ENCODE assay signal across 9 cellular contexts in the genomic region with DNA sequence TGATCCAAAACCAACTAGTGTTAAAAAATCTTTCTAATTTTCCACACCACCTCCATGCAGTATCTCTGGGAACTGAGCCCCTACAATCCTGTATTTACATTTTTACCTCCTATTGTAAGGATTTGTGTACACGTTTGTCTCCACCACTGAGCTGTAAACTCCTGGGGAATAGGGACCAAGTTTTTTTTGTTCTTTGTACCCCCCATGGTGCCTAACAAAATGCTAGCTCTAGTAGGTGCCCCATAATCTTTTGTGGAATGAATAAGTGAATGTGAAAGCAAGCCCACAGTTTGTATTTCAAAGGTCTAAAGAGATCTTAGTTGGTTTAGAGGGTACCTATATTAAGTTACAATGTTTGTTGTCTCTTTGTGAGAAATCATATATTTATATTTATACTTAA. TPM values are rescaled to one million over a fixed set of nuclear protein-coding genes. Genes with fewer than 3 reads are reported as not detected.
DNase-seq lines count a peak whose midpoint lies in the region; ATAC-seq and TF ChIP-seq lines count a peak whose summit lies in the region.
"Had no signal": no experiment of that assay in that cellular context is flagged by ENCODE, and none has a peak within 500 bp of the region (broad histone marks: within the 10 kb centered on the region; RNA-seq: fewer than 3 reads in every experiment).

No MANE protein-coding gene starts in this region.

- TF ChIP-seq CTCF in PC-9 (conservative IDR thresholded peaks at IDR 0.05) (no peak), fibroblast of lung (conservative IDR thresholded peaks at IDR 0.05 in 1 of 2, IDR thresholded peaks at IDR 0.05 in 1 of 2; ENCODE audit: low read depth in 1 of 2, low read length in 2 of 2) (no peak)

- intact Hi-C loops in PC-9 (cut with micrococcal nuclease; ENCODE audit: unreplicated experiment) = loop anchor here (2.0 to 10.0 kb wide), 2 partner anchors 58 to 112 kb away; no protein-coding TSS in a partner anchor

- H3K27ac ChIP-seq in BLaER1 treated with 17β-estradiol and CSF1 and Interleukin-3, amounts not matched to agents 10 nM and 100 nM = no peak overlapping the region
- H3K27ac ChIP-seq in PC-9 (no peak overlapping the region), fibroblast of lung (ENCODE audit: insufficient read depth, low read length) (peak overlapping the region; percentile 86), trophoblast cell (ENCODE audit: low read depth, low read length) (no peak overlapping the region)

- no peak overlapping the region for H4K12ac ChIP-seq in trophoblast cell (ENCODE audit: low read depth, low read length)

- peak overlapping the region in 6 of 11 experiments; percentile 89 to 98 (median 94); a peak in 9 of 22 replicates for H3K4me2 ChIP-seq in BLaER1 treated with 17β-estradiol and CSF1 and Interleukin-3, amounts not matched to agents 10 nM and 100 nM
- H3K4me2 ChIP-seq in PC-9 (peak overlapping the region; percentile 84), fibroblast of lung (ENCODE audit: extremely low read depth, insufficient read depth, low read length) (peak overlapping the region; percentile 90), trophoblast cell (ENCODE audit: low read length) (peak overlapping the region; percentile 95)

- no peak for ATAC-seq in GM18502 (IDR thresholded peaks at IDR 0.05; ENCODE audit: poor library complexity, unreplicated experiment)
- ATAC-seq: activated CD8-positive, alpha-beta T cell treated with anti-CD3 and anti-CD28 coated beads for 36 hours had no signal

- H2AFZ ChIP-seq in PC-9 (0 out of 2 replicates have a peak overlapping the region, but pooled peaks have one; percentile 90), fibroblast of lung (ENCODE audit: low read length) (peak overlapping the region; percentile 83), trophoblast cell (ENCODE audit: insufficient read depth, low read length, poor library complexity) (no peak overlapping the region)

- H3K9me2 ChIP-seq in PC-9 (ENCODE audit: insufficient read depth) = no peaks in the 10 kb centered on the region

- H3K4ac ChIP-seq in trophoblast cell (ENCODE audit: low read depth, low read length) = no peak overlapping the region

- no peak overlapping the region for H2BK5ac ChIP-seq in trophoblast cell (ENCODE audit: low read depth, low read length, poor library complexity)

- H4K8ac ChIP-seq in trophoblast cell (ENCODE audit: low read depth, low read length) = no peak overlapping the region

- no peak overlapping the region for H3K9ac ChIP-seq in BLaER1 treated with 17β-estradiol and CSF1 and Interleukin-3, amounts not matched to agents 10 nM and 100 nM
- H3K9ac ChIP-seq in fibroblast of lung (ENCODE audit: insufficient read depth, low read length) = no peak overlapping the region
- no peak overlapping the region for H3K9ac ChIP-seq in trophoblast cell (ENCODE audit: low read length)

- no peaks in the 10 kb centered on the region; the same call in 1 of the 2 replicates for H3F3A ChIP-seq in PC-9 (ENCODE audit: insufficient read depth, low read depth)

- no peak overlapping the region for H2BK120ac ChIP-seq in trophoblast cell (ENCODE audit: insufficient read depth, low read length, poor library complexity)

- no peak overlapping the region for H3K18ac ChIP-seq in trophoblast cell (ENCODE audit: low read length)

- CTCF ChIA-PET in PC-9 (lab: Charles Lee) = no interaction called here

- H3K23ac ChIP-seq in trophoblast cell (ENCODE audit: low read length) = no peak overlapping the region

- H4K20me1 ChIP-seq in BLaER1 treated with 17β-estradiol and CSF1 and Interleukin-3, amounts not matched to agents 10 nM and 100 nM = peaks cover 0 to 13% (median 0%) of the 10 kb centered on the region in 11 experiments; a peak in 5 of 22 replicates
- no peaks in the 10 kb centered on the region for H4K20me1 ChIP-seq in PC-9 (ENCODE audit: insufficient read depth)
- H4K20me1 ChIP-seq in fibroblast of lung (ENCODE audit: control insufficient read depth, extremely low read depth, insufficient read depth, low read length) = no peaks in the 10 kb centered on the region

- H3K79me1 ChIP-seq in trophoblast cell (ENCODE audit: low read length) = peaks cover 19% of the 10 kb centered on the region

- no CpG with 5 or more reads among the region's 1 CpG for WGBS in trophoblast cell (ENCODE audit: extremely low coverage, insufficient coverage, insufficient read length)

- H3K14ac ChIP-seq in trophoblast cell (ENCODE audit: low read length) = no peak overlapping the region

- H3K4me3 ChIP-seq in BLaER1 treated with 17β-estradiol and CSF1 and Interleukin-3, amounts not matched to agents 10 nM and 100 nM = 0 out of 20 replicates have a peak overlapping the region, but pooled peaks of 1 of the 10 experiments have one; percentile 69
- H3K4me3 ChIP-seq in PC-9 = peak overlapping the region; percentile 61; the same call in 1 of the 2 replicates
- H3K4me3 ChIP-seq in fibroblast of lung (replicated peaks in 1 of 4; ENCODE audit: control extremely low read depth in 1 of 4, insufficient read depth in 1 of 4, low read depth in 3 of 4, low read length in 4 of 4) = peak overlapping the region; percentile 69 to 100 (median 90)
- H3K4me3 ChIP-seq in trophoblast cell (ENCODE audit: low read depth, low read length) = no peak overlapping the region

- no peaks in the 10 kb centered on the region for H3K36me3 ChIP-seq in BLaER1 treated with 17β-estradiol and CSF1 and Interleukin-3, amounts not matched to agents 10 nM and 100 nM
- no peaks in the 10 kb centered on the region for H3K36me3 ChIP-seq in PC-9 (ENCODE audit: low read depth)
- peaks cover 2% of the 10 kb centered on the region for H3K36me3 ChIP-seq in fibroblast of lung (ENCODE audit: control insufficient read depth, insufficient read depth, low read length)
- no peaks in the 10 kb centered on the region for H3K36me3 ChIP-seq in trophoblast cell (ENCODE audit: control insufficient read depth in 1 of 2, insufficient read depth in 2 of 2, low read length in 2 of 2)

- no peak for DNase-seq in PC-9
- no peak for DNase-seq in fibroblast of lung (ENCODE audit: low read depth in 2 of 2)
- no peak for DNase-seq in trophoblast cell
- DNase-seq in stimulated activated naive CD4-positive, alpha-beta T cell (lab: John Stamatoyannopoulos, UW) = no peak
- DNase-seq in AML-193 (lab: John Stamatoyannopoulos, UW) = no peak
- DNase-seq in stimulated activated CD4-positive, alpha-beta T cell treated with anti-CD3 and anti-CD28 coated beads, Interleukin-1b, Interleukin-23, amount 100 ng/mL, for 48 hours = no peak
- DNase-seq: activated CD8-positive, alpha-beta T cell treated with anti-CD3 and anti-CD28 coated beads for 36 hours had no signal

- no peak overlapping the region for H2AK5ac ChIP-seq in trophoblast cell (ENCODE audit: low read length)

- H4K91ac ChIP-seq in trophoblast cell (ENCODE audit: low read depth, low read length) = no peak overlapping the region

- H3K79me2 ChIP-seq in PC-9 (ENCODE audit: low read depth) = no peaks in the 10 kb centered on the region
- peaks cover 38% of the 10 kb centered on the region for H3K79me2 ChIP-seq in fibroblast of lung (ENCODE audit: control insufficient read depth, insufficient read depth, low read length)
- H3K79me2 ChIP-seq in trophoblast cell (ENCODE audit: control insufficient read depth, insufficient read depth, low read length, poor library complexity) = peaks cover 29% of the 10 kb centered on the region

- BruUV-seq in PC-9 (replicated peaks; lab: Mats Ljungman, UMichigan) = no TSS peak

- no peaks in the 10 kb centered on the region for H3K9me3 ChIP-seq in BLaER1 treated with 17β-estradiol and CSF1 and Interleukin-3, amounts not matched to agents 10 nM and 100 nM (replicated peaks in 1 of 11)
- no peaks in the 10 kb centered on the region for H3K9me3 ChIP-seq in PC-9 (ENCODE audit: insufficient read depth, low read depth)
- no peaks in the 10 kb centered on the region for H3K9me3 ChIP-seq in fibroblast of lung (ENCODE audit: control insufficient read depth, insufficient read depth, low read depth, low read length)
- no peaks in the 10 kb centered on the region for H3K9me3 ChIP-seq in trophoblast cell (ENCODE audit: insufficient read depth, low read depth, low read length)

- peaks cover 43 to 66% (median 59%) of the 10 kb centered on the region in 11 experiments for H3K27me3 ChIP-seq in BLaER1 treated with 17β-estradiol and CSF1 and Interleukin-3, amounts not matched to agents 10 nM and 100 nM
- H3K27me3 ChIP-seq in PC-9 (ENCODE audit: insufficient read depth, low read depth) (peaks cover 4% of the 10 kb centered on the region), fibroblast of lung (ENCODE audit: control insufficient read depth, insufficient read depth, low read length) (no peaks in the 10 kb centered on the region), trophoblast cell (ENCODE audit: insufficient read depth, low read length) (no peaks in the 10 kb centered on the region)

- POLR2A ChIA-PET in PC-9 (lab: Charles Lee; ENCODE audit: unreplicated experiment) = no interaction called here

- no peak overlapping the region for H2BK12ac ChIP-seq in trophoblast cell (ENCODE audit: low read length)

- peaks cover 0 to 22% (median 10%) of the 10 kb centered on the region in 10 experiments; a peak in 15 of 20 replicates for H3K4me1 ChIP-seq in BLaER1 treated with 17β-estradiol and CSF1 and Interleukin-3, amounts not matched to agents 10 nM and 100 nM
- H3K4me1 ChIP-seq in PC-9 (replicated peaks; ENCODE audit: insufficient read depth) (peaks cover 6% of the 10 kb centered on the region; the same call in 1 of the 2 replicates), fibroblast of lung (ENCODE audit: control insufficient read depth, extremely low read depth, insufficient read depth, low read length) (peaks cover 6% of the 10 kb centered on the region), trophoblast cell (ENCODE audit: control insufficient read depth in 1 of 2, insufficient read depth in 2 of 2, low read length in 2 of 2) (peaks cover 0 to 3% of the 10 kb centered on the region in 2 experiments)

RNA-seq across cellular contexts. Expression of a gene that starts 0.9 kb away (rescaled TPM):
- total RNA-seq in PC-9 (2021) = 19.8 and 30.5 TPM in 2 replicates
- 85.5 and 156 TPM in 2 replicates for total RNA-seq in fibroblast of lung
- 269 and 290 TPM in 2 replicates for polyA plus RNA-seq in fibroblast of lung
- polyA plus RNA-seq in fibroblast of lung (2012) = 185 and 242 TPM in 2 replicates
- polyA minus RNA-seq in fibroblast of lung (ENCODE audit: low replicate concordance) = 256 and 350 TPM in 2 replicates
- 633 and 667 TPM in 2 replicates for polyA plus RNA-seq in trophoblast cell (2013)
- total RNA-seq: activated CD8-positive, alpha-beta T cell treated with anti-CD3 and anti-CD28 coated beads for 36 hours had no signal
